In the genomic region with DNA sequence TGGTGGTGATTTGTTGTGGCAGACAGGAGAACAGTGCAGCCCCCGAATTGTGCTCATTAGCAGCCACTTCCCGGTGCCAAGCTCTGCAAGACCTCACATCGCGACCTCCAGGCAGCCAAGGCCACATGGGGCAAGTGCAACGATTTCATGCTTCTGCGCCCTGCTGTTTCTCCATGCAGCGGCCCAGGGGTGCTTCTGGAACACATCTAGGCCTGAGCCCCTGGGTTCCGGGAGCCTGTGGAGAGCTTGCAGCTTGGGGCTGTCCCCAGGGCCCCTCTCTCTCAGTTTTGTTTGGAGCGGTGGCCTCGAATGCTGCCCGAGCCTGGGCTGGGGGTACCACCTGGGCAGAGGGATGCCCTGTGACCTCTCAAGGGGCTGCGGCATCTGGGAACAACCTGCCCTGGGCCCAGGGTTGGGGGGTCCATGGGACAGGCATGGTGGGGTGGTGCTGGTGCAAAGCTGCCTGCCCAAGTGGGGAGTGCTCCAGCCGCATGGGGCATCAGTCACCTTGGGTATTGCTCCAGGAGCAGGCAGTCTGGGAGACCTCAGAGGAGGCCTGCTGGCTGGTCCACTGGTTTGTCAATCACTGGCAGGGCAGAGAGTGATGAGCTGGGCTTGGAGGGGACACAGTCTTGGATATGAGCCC, we compare ENCODE assay signal across 14 cellular contexts. TPM values are rescaled to one million over a fixed set of nuclear protein-coding genes. Genes with fewer than 3 reads are reported as not detected.
"Had no signal": no experiment of that assay in that cellular context is flagged by ENCODE, and none has a peak within 500 bp of the region (broad histone marks: within the 10 kb centered on the region; RNA-seq: fewer than 3 reads in every experiment).

No MANE protein-coding gene starts in this region.

- H3K4me1 ChIP-seq: psoas muscle had no signal

- H3K27ac ChIP-seq: coronary artery, left ventricle myocardium inferior, ovary, psoas muscle, sigmoid colon, stomach, thyroid gland had no signal

- H3K27me3 Mint-ChIP-seq: memory B cell had no signal

- H3K36me3 ChIP-seq: left ventricle myocardium inferior, ovary, thyroid gland had no signal

- H3K9me3 ChIP-seq: left ventricle myocardium inferior, ovary, psoas muscle, sigmoid colon, stomach, thyroid gland had no signal

- H3K4me3 Mint-ChIP-seq: effector memory CD8-positive, alpha-beta T cell; memory B cell; natural killer cell; stimulated activated effector memory CD8-positive, alpha-beta T cell treated with anti-CD3 and anti-CD28 coated beads, Interleukin-12 subunit alpha, Interleukin-12 subunit beta, amount 100 ng/mL, for 72 hours; type B pancreatic cell had no signal

- H3K27me3 ChIP-seq: ovary, sigmoid colon, thyroid gland had no signal

- H3K4me1 Mint-ChIP-seq: memory B cell; natural killer cell; stimulated activated effector memory CD8-positive, alpha-beta T cell treated with anti-CD3 and anti-CD28 coated beads, Interleukin-12 subunit alpha, Interleukin-12 subunit beta, amount 100 ng/mL, for 72 hours had no signal

- H3K36me3 Mint-ChIP-seq: memory B cell; natural killer cell; stimulated activated effector memory CD8-positive, alpha-beta T cell treated with anti-CD3 and anti-CD28 coated beads, Interleukin-12 subunit alpha, Interleukin-12 subunit beta, amount 100 ng/mL, for 72 hours; type B pancreatic cell had no signal

- H3K27ac Mint-ChIP-seq: effector memory CD8-positive, alpha-beta T cell; memory B cell; natural killer cell; stimulated activated effector memory CD8-positive, alpha-beta T cell treated with anti-CD3 and anti-CD28 coated beads, Interleukin-12 subunit alpha, Interleukin-12 subunit beta, amount 100 ng/mL, for 72 hours had no signal

- H3K4me3 ChIP-seq: coronary artery, left ventricle myocardium inferior, lung, ovary, psoas muscle, sigmoid colon, stomach, thyroid gland had no signal

- H3K9me3 Mint-ChIP-seq: effector memory CD8-positive, alpha-beta T cell; memory B cell; natural killer cell; stimulated activated effector memory CD8-positive, alpha-beta T cell treated with anti-CD3 and anti-CD28 coated beads, Interleukin-12 subunit alpha, Interleukin-12 subunit beta, amount 100 ng/mL, for 72 hours; type B pancreatic cell had no signal

RNA-seq across cellular contexts. Expression of a gene that starts 55.2 kb away (rescaled TPM):
- total RNA-seq: left ventricle myocardium inferior had no signal
- polyA plus RNA-seq: keratinocyte had no signal
